In genomic region chr13:111324736-111325135, GRCh38 we compare ENCODE assay signal across 1 cellular context.
TF ChIP-seq lines count a peak whose summit lies in the region.

No MANE protein-coding gene starts in this region.

TF ChIP-seq in H1, 55 proteins besides CTCF, POLR2A, EP300 and RAD21 (continued from another document):
- no peak for TF ChIP-seq SAP30 (IDR thresholded peaks at IDR 0.05; ENCODE audit: insufficient read depth, insufficient replicate concordance, low read length)
- TF ChIP-seq GABPA (IDR thresholded peaks at IDR 0.05; ENCODE audit: borderline replicate concordance, insufficient read depth, low read length): no peak
- TF ChIP-seq SRF (IDR thresholded peaks at IDR 0.05; ENCODE audit: low read depth, low read length): no peak
- TF ChIP-seq POLR2AphosphoS5 (IDR thresholded peaks at IDR 0.05; ENCODE audit: low read depth, low read length): no peak
- TF ChIP-seq EZH2 (IDR thresholded peaks at IDR 0.05; ENCODE audit: low read depth, low read length, severe bottlenecking): no peak
- TF ChIP-seq KDM4A (IDR thresholded peaks at IDR 0.05; ENCODE audit: low read depth, low read length, severe bottlenecking): no peak
